In genomic region chr7:134729895-134730294, GRCh38 we compare ENCODE assay signal across 14 cellular contexts. TPM values are rescaled to one million over a fixed set of nuclear protein-coding genes. Genes with fewer than 3 reads are reported as not detected.
DNase-seq lines count a peak whose midpoint lies in the region; ATAC-seq and TF ChIP-seq lines count a peak whose summit lies in the region.
"Had no signal": no experiment of that assay in that cellular context is flagged by ENCODE, and none has a peak within 500 bp of the region (broad histone marks: within the 10 kb centered on the region; RNA-seq: fewer than 3 reads in every experiment).

No MANE protein-coding gene starts in this region.

- DNase-seq in SK-N-DZ (ENCODE audit: low spot score) (peak; percentile 15), thoracic aorta (ENCODE audit: low spot score) (no peak), NCI-H748 treated with DMSO at 0.1 percent for 48 hours (lab: John Stamatoyannopoulos, UW) (no peak), left lung (no peak), NCI-H748 (lab: John Stamatoyannopoulos, UW; ENCODE audit: unreplicated experiment) (no peak)
- DNase-seq: activated naive CD8-positive, alpha-beta T cell treated with anti-CD3 and anti-CD28 coated beads, Interleukin-2, amount 50 U/mL, for 24 hours; CD8-positive, alpha-beta memory T cell; effector memory CD8-positive, alpha-beta T cell; NCI-H774; stimulated activated CD8-positive, alpha-beta memory T cell treated with anti-CD3 and anti-CD28 coated beads, Interleukin-4, amount 100 ng/mL, for 48 hours had no signal

- H3K36me3 Mint-ChIP-seq in nephron (ENCODE audit: low read depth) = no peaks in the 10 kb centered on the region
- H3K36me3 Mint-ChIP-seq: CD8-positive, alpha-beta memory T cell had no signal

- no peak for ATAC-seq in thoracic aorta (ENCODE audit: insufficient number of reproducible peaks, low FRiP score, low read depth)
- ATAC-seq in left lung = no peak
- no peak for ATAC-seq in HG03439 (IDR thresholded peaks at IDR 0.05; ENCODE audit: unreplicated experiment)
- ATAC-seq: effector memory CD8-positive, alpha-beta T cell had no signal

- intact Hi-C loops in left lung (cut with DNase I) = no loop called here

- no peaks in the 10 kb centered on the region for H3K27me3 Mint-ChIP-seq in nephron (ENCODE audit: low read depth)
- H3K27me3 Mint-ChIP-seq: effector memory CD8-positive, alpha-beta T cell had no signal

- H3K4me3 ChIP-seq in esophagus (ENCODE audit: low read depth in 1 of 2, low read length in 2 of 2) (no peak overlapping the region), thoracic aorta (peak overlapping the region; percentile 56), left lung (no peak overlapping the region)

- H3K36me3 ChIP-seq in esophagus (ENCODE audit: control insufficient read depth in 2 of 2, insufficient read depth in 2 of 2, low read length in 1 of 2) = no peaks in the 10 kb centered on the region
- H3K36me3 ChIP-seq in thoracic aorta = no peaks in the 10 kb centered on the region
- no peaks in the 10 kb centered on the region for H3K36me3 ChIP-seq in left lung

- H3K27me3 ChIP-seq in esophagus (ENCODE audit: control insufficient read depth in 1 of 2, insufficient read depth in 2 of 2, low read length in 2 of 2) = no peaks in the 10 kb centered on the region
- no peaks in the 10 kb centered on the region for H3K27me3 ChIP-seq in thoracic aorta (replicated peaks; ENCODE audit: insufficient read depth)
- H3K27me3 ChIP-seq in left lung = no peaks in the 10 kb centered on the region

- H3K27ac Mint-ChIP-seq in nephron = peak overlapping the region; percentile 55 to 88 (median 67)
- H3K27ac Mint-ChIP-seq: activated naive CD8-positive, alpha-beta T cell treated with anti-CD3 and anti-CD28 coated beads, Interleukin-2, amount 50 U/mL, for 24 hours; effector memory CD8-positive, alpha-beta T cell had no signal

- H3K9me3 Mint-ChIP-seq in nephron = no peaks in the 10 kb centered on the region
- H3K9me3 Mint-ChIP-seq: activated naive CD8-positive, alpha-beta T cell treated with anti-CD3 and anti-CD28 coated beads, Interleukin-2, amount 50 U/mL, for 24 hours; CD8-positive, alpha-beta memory T cell; effector memory CD8-positive, alpha-beta T cell had no signal

- TF ChIP-seq CTCF in nephron (IDR thresholded peaks at IDR 0.05; ENCODE audit: unreplicated experiment in 3 of 3) (no peak), thoracic aorta (IDR thresholded peaks at IDR 0.05) (no peak), left lung (IDR thresholded peaks at IDR 0.05) (no peak)

- no peak overlapping the region for H3K4me3 Mint-ChIP-seq in nephron
- H3K4me3 Mint-ChIP-seq: activated naive CD8-positive, alpha-beta T cell treated with anti-CD3 and anti-CD28 coated beads, Interleukin-2, amount 50 U/mL, for 24 hours; CD8-positive, alpha-beta memory T cell; effector memory CD8-positive, alpha-beta T cell had no signal

- H3K4me1 ChIP-seq in esophagus (ENCODE audit: control insufficient read depth in 2 of 2, insufficient read depth in 2 of 2, low read length in 1 of 2) = no peaks in the 10 kb centered on the region
- H3K4me1 ChIP-seq in thoracic aorta (ENCODE audit: control insufficient read depth in 1 of 2, low read depth in 2 of 2) = peaks cover 30 to 57% of the 10 kb centered on the region in 2 donors
- H3K4me1 ChIP-seq in left lung = no peaks in the 10 kb centered on the region

- peaks cover 30% of the 10 kb centered on the region for H3K4me1 Mint-ChIP-seq in nephron
- H3K4me1 Mint-ChIP-seq: CD8-positive, alpha-beta memory T cell had no signal

- no peaks in the 10 kb centered on the region for H3K9me3 ChIP-seq in esophagus (ENCODE audit: control insufficient read depth in 2 of 2, insufficient read depth in 1 of 2, low read depth in 1 of 2, low read length in 1 of 2)
- H3K9me3 ChIP-seq in thoracic aorta = no peaks in the 10 kb centered on the region
- H3K9me3 ChIP-seq in left lung = no peaks in the 10 kb centered on the region

- H3K27ac ChIP-seq in esophagus (ENCODE audit: low read depth in 2 of 2, low read length in 1 of 2) (peak overlapping the region; percentile 65 to 86), thoracic aorta (peak overlapping the region; percentile 94 to 95), left lung (peak overlapping the region in 1 of 2 donors; percentile 69)
- H3K27ac ChIP-seq: VCaP had no signal

- WGBS in esophagus, 2 donors = 62 to 67% methylated on average over 4 of the region's 4 CpGs

RNA-seq across cellular contexts. Expression of gene CALD1, which starts 49.5 kb away (rescaled TPM):
- 16.3 and 19.1 TPM in 2 replicates for polyA plus RNA-seq in SK-N-DZ (2014; cell fraction: cytosol; rRNA removed)
- 19.3 and 21.5 TPM in 2 replicates for polyA plus RNA-seq in SK-N-DZ (2014; cell fraction: nucleus; rRNA removed)
- polyA plus RNA-seq in esophagus = 100 to 1,000 TPM in 1 of 2 donors, 10 to 100 TPM in 1; 93.4 to 128 TPM
- 1,000 to 10,000 TPM in 1 of 2 donors, 100 to 1,000 TPM in 1; 912 to 1,038 TPM for total RNA-seq in thoracic aorta
- 100 to 1,000 TPM; 137 to 208 TPM for total RNA-seq in left lung
- polyA plus RNA-seq: CD8-positive, alpha-beta memory T cell had no signal

Comparison
In these comparisons a context has a peak if more than half of its experiments do, and no peak if none do; other contexts are left out.
1. RNA of gene CALD1, which starts 49.5 kb away (total RNA-seq): 912 to 1,038 TPM in thoracic aorta; 137 to 208 TPM in left lung; every median in the first group is over 4 times any median in the second.